In genomic region chr9:78032599-78033457, GRCh38 we compare ENCODE assay signal across 8 cellular contexts. TPM values are rescaled to one million over a fixed set of nuclear protein-coding genes. Genes with fewer than 3 reads are reported as not detected.
DNase-seq lines count a peak whose midpoint lies in the region; ATAC-seq and TF ChIP-seq lines count a peak whose summit lies in the region.

No MANE protein-coding gene starts in this region.

- TF ChIP-seq CTCF in cardiac muscle cell (IDR thresholded peaks at IDR 0.05; ENCODE audit: low read depth, low read length) (no peak), WERI-Rb-1 (IDR thresholded peaks at IDR 0.05; ENCODE audit: low read depth, low read length) (no peak), retinal pigment epithelial cell (conservative IDR thresholded peaks at IDR 0.05; ENCODE audit: low read depth, low read length) (no peak)

- intact Hi-C loops in left ventricle myocardium superior (cut with micrococcal nuclease) = loop anchor here (10.0 kb wide), 1 partner anchor 188 kb away; no protein-coding TSS in a partner anchor

- ATAC-seq in left ventricle myocardium superior = no peak
- ATAC-seq in GM18520 (IDR thresholded peaks at IDR 0.05; ENCODE audit: unreplicated experiment) = no peak
- no peak for ATAC-seq in GM18519 (IDR thresholded peaks at IDR 0.05; ENCODE audit: low FRiP score, unreplicated experiment)

- DNase-seq in cardiac muscle cell (ENCODE audit: low read depth in 1 of 2, low spot score in 1 of 2) = no peak
- DNase-seq in left ventricle myocardium superior = no peak
- no peak for DNase-seq in WERI-Rb-1
- DNase-seq in foreskin melanocyte = peak; percentile 32
- no peak for DNase-seq in retinal pigment epithelial cell (ENCODE audit: low read depth)
- no peak for DNase-seq in NK-92 (lab: John Stamatoyannopoulos, UW; ENCODE audit: unreplicated experiment)

- peaks cover 19% of the 10 kb centered on the region for H3K4me1 ChIP-seq in cardiac muscle cell (ENCODE audit: low read depth)

- H3K4me3 ChIP-seq in cardiac muscle cell = peak overlapping the region; percentile 83
- peak overlapping the region; percentile 68 for H3K4me3 ChIP-seq in WERI-Rb-1 (ENCODE audit: low read depth, low read length)
- H3K4me3 ChIP-seq in retinal pigment epithelial cell (ENCODE audit: low read length) = peak overlapping the region; percentile 70

- H3K27me3 ChIP-seq in cardiac muscle cell (no peaks in the 10 kb centered on the region), WERI-Rb-1 (ENCODE audit: insufficient read depth, low read depth, severe bottlenecking) (no peaks in the 10 kb centered on the region)

- H3K9me3 ChIP-seq in cardiac muscle cell (ENCODE audit: low read depth) (no peaks in the 10 kb centered on the region), WERI-Rb-1 (ENCODE audit: severe bottlenecking) (no peaks in the 10 kb centered on the region)

- H3K36me3 ChIP-seq in cardiac muscle cell = no peaks in the 10 kb centered on the region
- H3K36me3 ChIP-seq in WERI-Rb-1 = no peaks in the 10 kb centered on the region

- peak overlapping the region; percentile 97 for H3K27ac ChIP-seq in cardiac muscle cell
- peak overlapping the region; percentile 53 for H3K27ac ChIP-seq in WERI-Rb-1

RNA-seq across cellular contexts. Expression of gene GNAQ, which starts 1.2 kb away (rescaled TPM):
- total RNA-seq in cardiac muscle cell (28.4 and 32.8 TPM in 2 replicates), left ventricle myocardium superior (13.7 TPM)
- polyA plus RNA-seq in cardiac muscle cell = 21.1 and 32.4 TPM in 2 replicates
